Comparison of ENCODE assay signal across 8 cellular contexts in genomic region chr6:108115598-108116058, GRCh38. TPM values are rescaled to one million over a fixed set of nuclear protein-coding genes. Genes with fewer than 3 reads are reported as not detected.
DNase-seq lines count a peak whose midpoint lies in the region; ATAC-seq and TF ChIP-seq lines count a peak whose summit lies in the region.

No MANE protein-coding gene starts in this region.

- H2AFZ ChIP-seq in ACC112 (ENCODE audit: low read length, unreplicated experiment), result peak overlapping the region; percentile 85
- H2AFZ ChIP-seq in mammary epithelial cell (ENCODE audit: low read depth, low read length), result peak overlapping the region; percentile 96

- peak; percentile 40 to 64 for TF ChIP-seq CTCF in mammary epithelial cell (conservative IDR thresholded peaks at IDR 0.05 in 1 of 2, IDR thresholded peaks at IDR 0.05 in 1 of 2; ENCODE audit: extremely low read depth in 1 of 2, insufficient read depth in 1 of 2, low read depth in 1 of 2, low read length in 2 of 2)

- ATAC-seq in GM21423 (IDR thresholded peaks at IDR 0.05; ENCODE audit: unreplicated experiment) (no peak), HG03135 (IDR thresholded peaks at IDR 0.05; ENCODE audit: unreplicated experiment) (no peak)

- H3K27me3 ChIP-seq in ACC112 (ENCODE audit: insufficient read depth, low read length), result peaks cover 48% of the 10 kb centered on the region
- H3K27me3 ChIP-seq in mammary epithelial cell (ENCODE audit: insufficient read depth, low read length), result peaks cover 22% of the 10 kb centered on the region

- H3K4me3 ChIP-seq in ACC112 (ENCODE audit: low read depth, low read length) (peak overlapping the region; percentile 77), mammary epithelial cell (replicated peaks in 1 of 3; ENCODE audit: insufficient read depth in 1 of 3, low read depth in 2 of 3, low read length in 3 of 3) (peak overlapping the region; percentile 41 to 58 (median 51))

- no peaks in the 10 kb centered on the region for H4K20me1 ChIP-seq in mammary epithelial cell (ENCODE audit: insufficient read depth, low read length)

- H3K27ac ChIP-seq in ACC112 (ENCODE audit: low read depth, low read length) (no peak overlapping the region), mammary epithelial cell (ENCODE audit: insufficient read depth, low read depth, low read length) (no peak overlapping the region)

- H3K4me2 ChIP-seq in mammary epithelial cell (ENCODE audit: insufficient read depth, low read depth, low read length), result peak overlapping the region; percentile 97

- H3K4me1 ChIP-seq in ACC112 (ENCODE audit: control insufficient read depth, insufficient read depth, low read length, unreplicated experiment) (peaks cover 7% of the 10 kb centered on the region), ES-I3 (ENCODE audit: insufficient read depth, low read length) (peaks cover 18% of the 10 kb centered on the region; the same call in 1 of the 2 replicates), mammary epithelial cell (ENCODE audit: insufficient read depth, low read length) (peaks cover 31% of the 10 kb centered on the region)

- DNase-seq in NCI-H774 (lab: John Stamatoyannopoulos, UW), result peak; percentile 87
- peak; percentile 25 for DNase-seq in mammary epithelial cell
- DNase-seq in lung microvascular endothelial cell (ENCODE audit: low read depth in 2 of 2), result peak; percentile 53 to 54
- no peak for DNase-seq in activated gamma-delta T cell (lab: John Stamatoyannopoulos, UW)

- H3K9me3 ChIP-seq in ES-I3 (ENCODE audit: control insufficient read depth, insufficient read depth, low read length), result no peaks in the 10 kb centered on the region
- H3K9me3 ChIP-seq in mammary epithelial cell (replicated peaks; ENCODE audit: insufficient read depth, low read length), result no peaks in the 10 kb centered on the region

- WGBS in mammary epithelial cell (ENCODE audit: low coverage, missing lambda C conversion rate), result 16% methylated on average over 12 of the region's 20 CpGs

- dilution Hi-C loops in mammary epithelial cell (cut with HindIII; ENCODE audit: low sequenced_read_pairs), result loop anchor here (5.0 kb wide), 1 partner anchor 57 kb away; no protein-coding TSS in a partner anchor

- in situ Hi-C loops in mammary epithelial cell (cut with MboI; ENCODE audit: low sequenced_read_pairs in 2 of 2), result loop anchor here (10.0 kb wide), 2 partner anchors 379 to 409 kb away; no protein-coding TSS in a partner anchor

- no TSS peak for BruUV-seq in mammary epithelial cell (replicated peaks; lab: Mats Ljungman, UMichigan)

- H3K79me2 ChIP-seq in ACC112 (ENCODE audit: control insufficient read depth, insufficient read depth, low read length, unreplicated experiment), result no peaks in the 10 kb centered on the region
- no peaks in the 10 kb centered on the region for H3K79me2 ChIP-seq in mammary epithelial cell (ENCODE audit: insufficient read depth, low read length)

- CTCF ChIA-PET in mammary epithelial cell (lab: Charles Lee; ENCODE audit: low non-redundant PET), result interaction anchor here (1.1 kb wide), 1 partner anchor 376 kb away, joined by 4 read pairs; no protein-coding TSS in a partner anchor

- intact Hi-C loops in mammary epithelial cell (cut with micrococcal nuclease), result loop anchor here (5.0 to 10.0 kb wide), 2 partner anchors 47 to 249 kb away; no protein-coding TSS in a partner anchor

- peak overlapping the region; percentile 30; the same call in 1 of the 2 replicates for H3K9ac ChIP-seq in ES-I3 (ENCODE audit: low read depth, low read length)
- H3K9ac ChIP-seq in mammary epithelial cell (ENCODE audit: insufficient read depth, low read length), result no peak overlapping the region

- H3K36me3 ChIP-seq in ACC112 (ENCODE audit: insufficient read depth, low read length), result no peaks in the 10 kb centered on the region
- no peaks in the 10 kb centered on the region for H3K36me3 ChIP-seq in ES-I3 (ENCODE audit: insufficient read depth, low read length)
- H3K36me3 ChIP-seq in mammary epithelial cell (ENCODE audit: insufficient read depth, low read length), result no peaks in the 10 kb centered on the region

RNA-seq across cellular contexts. Expression of gene OSTM1, which starts 41.1 kb away (rescaled TPM):
- total RNA-seq in mammary epithelial cell, result 10 to 100 TPM; 40.0 to 80.5 TPM
- polyA plus RNA-seq in mammary epithelial cell, result 10.3 TPM
- polyA minus RNA-seq in mammary epithelial cell, result 19.4 TPM
- total RNA-seq in lung microvascular endothelial cell, result 14.6 and 37.5 TPM in 2 replicates

RNA-seq across cellular contexts. Expression of gene NR2E1, which starts 50.2 kb away (rescaled TPM):
- total RNA-seq in mammary epithelial cell (under 1 TPM in 1 of 2 donors, not detected in 1; 0.14 TPM), lung microvascular endothelial cell (not detected in 2 replicates)
- polyA plus RNA-seq in mammary epithelial cell, result not detected
- not detected for polyA minus RNA-seq in mammary epithelial cell
